Comparison of ENCODE assay signal across 17 cellular contexts in genomic region chr5:142398719-142399034, GRCh38.
DNase-seq lines count a peak whose midpoint lies in the region; ATAC-seq and TF ChIP-seq lines count a peak whose summit lies in the region.
"Had no signal": no experiment of that assay in that cellular context is flagged by ENCODE, and none has a peak within 500 bp of the region (broad histone marks: within the 10 kb centered on the region; RNA-seq: fewer than 3 reads in every experiment).

No MANE protein-coding gene starts in this region.

- H3K4me3 ChIP-seq in heart left ventricle (no peak overlapping the region), SK-N-MC (no peak overlapping the region), mesendoderm (ENCODE audit: low read length) (no peak overlapping the region), neuronal stem cell (ENCODE audit: low read length in 2 of 2) (no peak overlapping the region), spleen (no peak overlapping the region)
- H3K4me3 ChIP-seq: A549, GM23338 had no signal

- H2AK5ac ChIP-seq in mesendoderm (ENCODE audit: low read length) (no peak overlapping the region), neuronal stem cell (ENCODE audit: low read depth, low read length) (no peak overlapping the region)

- no peak overlapping the region for H3K14ac ChIP-seq in neuronal stem cell (ENCODE audit: low read length)

- H3K79me2 ChIP-seq in mesendoderm (ENCODE audit: control insufficient read depth, insufficient read depth, low read length), result no peaks in the 10 kb centered on the region

- H3K4ac ChIP-seq in mesendoderm (ENCODE audit: low read depth, low read length) (peak overlapping the region; percentile 57), neuronal stem cell (ENCODE audit: low read length) (no peak overlapping the region)

- H3K27ac ChIP-seq in heart left ventricle (no peak overlapping the region), SK-N-MC (peak overlapping the region; percentile 46; the same call in 1 of the 2 replicates), mesendoderm (ENCODE audit: low read depth, low read length) (no peak overlapping the region), neuronal stem cell (replicated peaks; ENCODE audit: low read length) (no peak overlapping the region), spleen (no peak overlapping the region)
- H3K27ac ChIP-seq: 22Rv1, A549, C4-2B had no signal

- H3K4me2 ChIP-seq in mesendoderm (ENCODE audit: low read length) (no peak overlapping the region), neuronal stem cell (ENCODE audit: insufficient read depth, low read length, poor library complexity, severe bottlenecking) (no peak overlapping the region)
- H3K4me2 ChIP-seq: A549, GM23338 had no signal

- DNase-seq in heart left ventricle, result peak in 3 of 5 donors; percentile 21 to 38 (median 34)
- no peak for DNase-seq in left ventricle myocardium superior
- DNase-seq in SK-N-MC (ENCODE audit: low read depth, low spot score), result no peak
- DNase-seq in mesendoderm, result no peak
- no peak for DNase-seq in neuronal stem cell (ENCODE audit: low spot score)
- DNase-seq in kidney tubule cell (ENCODE audit: low spot score), result no peak
- DNase-seq in spleen, result no peak
- DNase-seq: AML-193; CD4-positive, alpha-beta T cell; DMS153; DMS79; GDM1; HCEC 1CT had no signal

- H3K79me1 ChIP-seq in mesendoderm (ENCODE audit: low read length), result no peaks in the 10 kb centered on the region
- no peaks in the 10 kb centered on the region for H3K79me1 ChIP-seq in neuronal stem cell (ENCODE audit: low read depth, low read length)

- no peak overlapping the region for H2AFZ ChIP-seq in neuronal stem cell (ENCODE audit: low read length)
- H2AFZ ChIP-seq: GM23338 had no signal

- H3K23ac ChIP-seq in mesendoderm (ENCODE audit: low read length) (no peak overlapping the region), neuronal stem cell (ENCODE audit: low read depth, low read length, poor library complexity) (no peak overlapping the region)

- TF ChIP-seq POLR2A in heart left ventricle (IDR thresholded peaks at IDR 0.05), result no peak
- no peak for TF ChIP-seq POLR2A in spleen (IDR thresholded peaks at IDR 0.05)

- intact Hi-C loops in heart left ventricle (cut with DNase I) (no loop called here), left ventricle myocardium superior (cut with micrococcal nuclease) (no loop called here), spleen (cut with DNase I; ENCODE audit: low total_unique reads) (no loop called here)

- 77 to 90% (median 84%) methylated on average over 4 of the region's 4 CpGs for WGBS in heart left ventricle, 4 donors
- no CpG with 5 or more reads among the region's 4 CpGs for WGBS in mesendoderm (ENCODE audit: extremely low coverage, insufficient coverage, low lambda C conversion rate)
- WGBS in neuronal stem cell (ENCODE audit: extremely low coverage in 2 of 2, insufficient read length in 2 of 2, insufficient replicate concordance in 1 of 2), 2 donors, result no CpG with 5 or more reads among the region's 4 CpGs
- 90 to 95% (median 92%) methylated on average over 4 of the region's 4 CpGs for WGBS in spleen, 5 donors

- H3K4me1 ChIP-seq in heart left ventricle (peaks cover 0 to 6% (median 0%) of the 10 kb centered on the region in 12 donors), mesendoderm (ENCODE audit: control insufficient read depth, low read depth, low read length) (peaks cover 3% of the 10 kb centered on the region), neuronal stem cell (ENCODE audit: control insufficient read depth in 2 of 2, insufficient read depth in 1 of 2, low read depth in 1 of 2, low read length in 2 of 2) (peaks cover 0 to 2% of the 10 kb centered on the region in 2 donors), spleen (peaks cover 0 to 13% (median 2%) of the 10 kb centered on the region in 6 donors)
- H3K4me1 ChIP-seq: A549 had no signal

- no peak overlapping the region for H4K91ac ChIP-seq in neuronal stem cell (ENCODE audit: low read depth, low read length, poor library complexity)

- H3K27me3 ChIP-seq in heart left ventricle (no peaks in the 10 kb centered on the region), mesendoderm (ENCODE audit: insufficient read depth, low read length, poor library complexity) (no peaks in the 10 kb centered on the region), neuronal stem cell (ENCODE audit: control insufficient read depth in 3 of 3, insufficient read depth in 3 of 3, low read depth in 1 of 3, low read length in 3 of 3) (no peaks in the 10 kb centered on the region), spleen (replicated peaks in 1 of 7) (no peaks in the 10 kb centered on the region)

- H2BK5ac ChIP-seq in mesendoderm (ENCODE audit: low read length), result no peak overlapping the region
- H2BK5ac ChIP-seq in neuronal stem cell (ENCODE audit: low read length), result no peak overlapping the region

- TF ChIP-seq CTCF in heart left ventricle (IDR thresholded peaks at IDR 0.05) (no peak), spleen (IDR thresholded peaks at IDR 0.05 in 8 of 11, conservative IDR thresholded peaks at IDR 0.05 in 3 of 11) (no peak)

- no peak overlapping the region for H3K56ac ChIP-seq in mesendoderm (ENCODE audit: low read length)

- H2BK120ac ChIP-seq in mesendoderm (ENCODE audit: low read depth, low read length) (peak overlapping the region; percentile 49), neuronal stem cell (ENCODE audit: low read depth, low read length) (no peak overlapping the region)

- no peaks in the 10 kb centered on the region for H3K36me3 ChIP-seq in heart left ventricle
- H3K36me3 ChIP-seq in SK-N-MC (ENCODE audit: insufficient read depth, low read length), result no peaks in the 10 kb centered on the region
- no peaks in the 10 kb centered on the region for H3K36me3 ChIP-seq in mesendoderm (ENCODE audit: control insufficient read depth, insufficient read depth, low read length)
- no peaks in the 10 kb centered on the region for H3K36me3 ChIP-seq in neuronal stem cell (replicated peaks in 1 of 2; ENCODE audit: control insufficient read depth in 2 of 2, insufficient read depth in 2 of 2, low read length in 2 of 2)
- H3K36me3 ChIP-seq in spleen, result no peaks in the 10 kb centered on the region

- no peak overlapping the region for H4K5ac ChIP-seq in mesendoderm (ENCODE audit: low read length)

- H3K9ac ChIP-seq in SK-N-MC (ENCODE audit: insufficient read length) (no peak overlapping the region), mesendoderm (ENCODE audit: low read length) (no peak overlapping the region), neuronal stem cell (ENCODE audit: low read depth, low read length, poor library complexity) (no peak overlapping the region)

- H3K9me3 ChIP-seq in heart left ventricle (peaks cover 0 to 9% (median 0%) of the 10 kb centered on the region in 12 donors), SK-N-MC (ENCODE audit: low read depth, low read length) (no peaks in the 10 kb centered on the region; the same call in 1 of the 2 replicates), neuronal stem cell (replicated peaks in 1 of 2; ENCODE audit: control insufficient read depth in 2 of 2, insufficient read depth in 1 of 2, low read depth in 1 of 2, low read length in 2 of 2) (peaks cover 4 to 16% of the 10 kb centered on the region in 2 donors), spleen (peaks cover 0 to 26% (median 18%) of the 10 kb centered on the region in 8 donors)
- H3K9me3 ChIP-seq: A549 had no signal

- H4K8ac ChIP-seq in mesendoderm (ENCODE audit: low read depth, low read length) (no peak overlapping the region), neuronal stem cell (ENCODE audit: low read depth, low read length) (no peak overlapping the region)

- no peak overlapping the region for H2BK12ac ChIP-seq in neuronal stem cell (ENCODE audit: low read length)

- ATAC-seq in heart left ventricle (peak in 1 of 4 donors; percentile 29), left ventricle myocardium superior (no peak)
- ATAC-seq: A549, GM23338 had no signal

- no peak overlapping the region for H3K18ac ChIP-seq in mesendoderm (ENCODE audit: low read length)
- no peak overlapping the region for H3K18ac ChIP-seq in neuronal stem cell (ENCODE audit: low read length)

- H2BK15ac ChIP-seq in mesendoderm (replicated peaks; ENCODE audit: low read depth) (no peak overlapping the region), neuronal stem cell (ENCODE audit: low read length) (peak overlapping the region; percentile 49)

Comparison
In these comparisons a context has a peak if more than half of its experiments do, and no peak if none do; other contexts are left out.
1. DNase-seq: peak in heart left ventricle (3 of 5); none in left ventricle myocardium superior (single experiment), SK-N-MC (single experiment), mesendoderm (single experiment), neuronal stem cell (single experiment), kidney tubule cell (single experiment) and spleen (single experiment).